ENCODE assay signal across 8 cellular contexts in genomic region chr2:88159955-88160415, GRCh38. TPM values are rescaled to one million over a fixed set of nuclear protein-coding genes. Genes with fewer than 3 reads are reported as not detected.
DNase-seq lines count a peak whose midpoint lies in the region; TF ChIP-seq lines count a peak whose summit lies in the region.

No MANE protein-coding gene starts in this region.

- no peaks in the 10 kb centered on the region for H3K27me3 ChIP-seq in left ventricle myocardium inferior (ENCODE audit: low read depth)

- H3K27ac ChIP-seq in left ventricle myocardium inferior (replicated peaks): no peak overlapping the region

- no peaks in the 10 kb centered on the region for H3K9me3 ChIP-seq in left ventricle myocardium inferior (replicated peaks)

- H3K4me3 ChIP-seq in left ventricle myocardium inferior (no peak overlapping the region), retinal pigment epithelial cell (ENCODE audit: low read length) (no peak overlapping the region)

- DNase-seq in AG09319 (ENCODE audit: extremely low read depth, low read depth) (peak; percentile 37), GM19238 (ENCODE audit: insufficient read length, low spot score) (peak; percentile 33), NAMALWA (ENCODE audit: low spot score) (peak; percentile 77), T follicular helper cell (ENCODE audit: low read depth) (peak; percentile 36), amygdala (lab: John Stamatoyannopoulos, UW) (peak in 40 of 56 donors; percentile 4 to 83 (median 32)), left ventricle myocardium inferior (no peak), retinal pigment epithelial cell (ENCODE audit: low read depth) (peak; percentile 22), cortex of kidney (lab: John Stamatoyannopoulos, UW) (no peak)

- no peaks in the 10 kb centered on the region for H3K36me3 ChIP-seq in left ventricle myocardium inferior

- intact Hi-C loops in left ventricle myocardium inferior (cut with micrococcal nuclease): loop anchor here (5.0 kb wide), 1 partner anchor 98 kb away; no protein-coding TSS in a partner anchor

- H3K4me1 ChIP-seq in left ventricle myocardium inferior: no peaks in the 10 kb centered on the region

- TF ChIP-seq CTCF in AG09319 (IDR thresholded peaks at IDR 0.05; ENCODE audit: low read depth, low read length) (peak; percentile 93), left ventricle myocardium inferior (IDR thresholded peaks at IDR 0.05; ENCODE audit: borderline replicate concordance) (peak; percentile 91), retinal pigment epithelial cell (conservative IDR thresholded peaks at IDR 0.05; ENCODE audit: low read depth, low read length) (peak; percentile 89)

RNA-seq across cellular contexts. Expression of gene THNSL2, which starts 10.2 kb away (rescaled TPM):
- 36.4 TPM for total RNA-seq in left ventricle myocardium inferior

RNA-seq across cellular contexts. Expression of gene FABP1, which starts 32.1 kb away (rescaled TPM):
- total RNA-seq in left ventricle myocardium inferior: not detected

Comparison
In these comparisons a context has a peak if more than half of its experiments do, and no peak if none do; other contexts are left out.
1. DNase-seq: peak in AG09319 (single experiment), GM19238 (single experiment), NAMALWA (single experiment), T follicular helper cell (single experiment), amygdala (40 of 56) and retinal pigment epithelial cell (single experiment); none in left ventricle myocardium inferior (single experiment) and cortex of kidney (single experiment).
2. Peak in every context shown above with its lines, with median percentiles within 50 percentile points of each other: CTCF ChIP-seq.